In the genomic region with DNA sequence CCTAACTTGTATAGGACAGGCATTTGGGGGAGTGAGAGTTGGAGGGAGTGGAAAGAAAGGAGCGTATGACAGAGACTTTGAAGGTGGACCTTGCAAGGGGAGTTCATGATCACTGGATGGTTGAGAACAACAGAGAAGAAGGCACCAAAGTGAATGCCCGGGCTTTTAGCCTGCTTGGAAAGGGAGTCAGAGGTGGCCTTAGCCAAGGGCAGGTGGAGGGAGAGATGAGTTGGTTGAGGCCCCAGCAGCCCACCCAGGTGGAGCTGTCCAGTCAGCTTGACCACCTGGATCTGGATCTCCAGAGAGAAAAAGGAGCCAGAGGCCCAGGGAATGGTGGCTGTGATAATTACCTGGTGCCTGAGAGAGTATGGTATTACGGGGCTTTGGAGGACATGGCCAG, we compare ENCODE assay signal across 18 cellular contexts.
DNase-seq lines count a peak whose midpoint lies in the region; ATAC-seq and TF ChIP-seq lines count a peak whose summit lies in the region.
"Had no signal": no experiment of that assay in that cellular context is flagged by ENCODE, and none has a peak within 500 bp of the region (broad histone marks: within the 10 kb centered on the region; RNA-seq: fewer than 3 reads in every experiment).

No MANE protein-coding gene starts in this region.

- DNase-seq in T-helper 2 cell treated with Interferon-gamma antibody and Interleukin-4, amounts not matched to agents 5 μg/mL and 100 μg/mL, for 36 hours (ENCODE audit: low spot score): no peak
- DNase-seq in T-helper 2 cell (no peak), T-cell (no peak), esophagus muscularis mucosa (ENCODE audit: extremely low spot score) (peak; percentile 53), hippocampal formation (lab: John Stamatoyannopoulos, UW) (no peak)
- no peak for DNase-seq in CD4-positive, CD25-positive, alpha-beta regulatory T cell
- DNase-seq: 8988T, BE2C, DMS 273 treated with DMSO at 0.1 percent for 48 hours, GOT3, NCI-H1048, NCI-H1436 treated with DMSO at 0.1 percent for 48 hours, NCI-H2029 treated with DMSO at 0.1 percent for 48 hours, NCI-H2171 treated with DMSO at 0.1 percent for 48 hours, NCI-H510A, NCI-H82 had no signal

- peaks cover 72% of the 10 kb centered on the region for H3K36me3 ChIP-seq in CD4-positive, CD25-positive, alpha-beta regulatory T cell (ENCODE audit: control insufficient read depth, insufficient read depth, low read length)
- H3K36me3 ChIP-seq in esophagus muscularis mucosa: peaks cover 9 to 60% (median 52%) of the 10 kb centered on the region in 4 donors
- H3K36me3 ChIP-seq: BE2C had no signal

- no peaks in the 10 kb centered on the region for H3K27me3 ChIP-seq in CD4-positive, CD25-positive, alpha-beta regulatory T cell (ENCODE audit: control insufficient read depth, insufficient read depth, low read length)
- H3K27me3 ChIP-seq in esophagus muscularis mucosa: no peaks in the 10 kb centered on the region
- H3K27me3 ChIP-seq: BE2C had no signal

- H3K27ac ChIP-seq in CD4-positive, CD25-positive, alpha-beta regulatory T cell (ENCODE audit: insufficient read depth, low read length, poor library complexity, severe bottlenecking): no peak overlapping the region
- H3K27ac ChIP-seq in esophagus muscularis mucosa (replicated peaks in 1 of 4): no peak overlapping the region

- POLR2A ChIA-PET in T-cell (lab: Charles Lee): no interaction called here

- H3K4me3 ChIP-seq in CD4-positive, CD25-positive, alpha-beta regulatory T cell (ENCODE audit: low read depth, low read length): no peak overlapping the region
- no peak overlapping the region for H3K4me3 ChIP-seq in esophagus muscularis mucosa

- no peak for TF ChIP-seq POLR2A in esophagus muscularis mucosa (IDR thresholded peaks at IDR 0.05; ENCODE audit: low read depth)

- no peak overlapping the region for H3K4me3 Mint-ChIP-seq in T-helper 2 cell treated with Interferon-gamma antibody and Interleukin-4, amounts not matched to agents 5 μg/mL and 100 μg/mL, for 36 hours
- no peak overlapping the region for H3K4me3 Mint-ChIP-seq in CD4-positive, CD25-positive, alpha-beta regulatory T cell
- no peak overlapping the region for H3K4me3 Mint-ChIP-seq in T-cell

- no peaks in the 10 kb centered on the region for H3K9me3 ChIP-seq in CD4-positive, CD25-positive, alpha-beta regulatory T cell (ENCODE audit: control insufficient read depth in 2 of 2, low read length in 2 of 2)
- H3K9me3 ChIP-seq in esophagus muscularis mucosa: no peaks in the 10 kb centered on the region
- H3K9me3 ChIP-seq: BE2C had no signal

- no peak for TF ChIP-seq CTCF in esophagus muscularis mucosa (IDR thresholded peaks at IDR 0.05)

- H3K4me1 Mint-ChIP-seq in T-helper 2 cell treated with Interferon-gamma antibody and Interleukin-4, amounts not matched to agents 5 μg/mL and 100 μg/mL, for 36 hours (ENCODE audit: low read depth): peaks cover 6% of the 10 kb centered on the region
- peaks cover 0 to 4% (median 2%) of the 10 kb centered on the region in 4 donors for H3K4me1 Mint-ChIP-seq in CD4-positive, CD25-positive, alpha-beta regulatory T cell
- peaks cover 0 to 5% (median 3%) of the 10 kb centered on the region in 3 donors for H3K4me1 Mint-ChIP-seq in T-cell

- 97% methylated on average over 3 of the region's 3 CpGs for WGBS in esophagus muscularis mucosa

- intact Hi-C loops in esophagus muscularis mucosa (cut with DNase I): no loop called here

- H3K27me3 Mint-ChIP-seq in T-helper 2 cell treated with Interferon-gamma antibody and Interleukin-4, amounts not matched to agents 5 μg/mL and 100 μg/mL, for 36 hours (ENCODE audit: low read depth): no peaks in the 10 kb centered on the region
- no peaks in the 10 kb centered on the region for H3K27me3 Mint-ChIP-seq in CD4-positive, CD25-positive, alpha-beta regulatory T cell
- no peaks in the 10 kb centered on the region for H3K27me3 Mint-ChIP-seq in T-cell

- CTCF ChIA-PET in T-cell (lab: Charles Lee): no interaction called here

- no peaks in the 10 kb centered on the region for H3K4me1 ChIP-seq in CD4-positive, CD25-positive, alpha-beta regulatory T cell (ENCODE audit: control insufficient read depth, insufficient read depth, low read length, poor library complexity, severe bottlenecking)
- peaks cover 0 to 5% (median 0%) of the 10 kb centered on the region in 4 donors for H3K4me1 ChIP-seq in esophagus muscularis mucosa
- H3K4me1 ChIP-seq: BE2C had no signal

- TF ChIP-seq EP300 in esophagus muscularis mucosa (IDR thresholded peaks at IDR 0.05): no peak

- peak overlapping the region; percentile 2 for H3K27ac Mint-ChIP-seq in T-helper 2 cell treated with Interferon-gamma antibody and Interleukin-4, amounts not matched to agents 5 μg/mL and 100 μg/mL, for 36 hours
- peak overlapping the region in 2 of 3 donors; percentile 36 to 48 for H3K27ac Mint-ChIP-seq in CD4-positive, CD25-positive, alpha-beta regulatory T cell
- peak overlapping the region; percentile 24 to 78 for H3K27ac Mint-ChIP-seq in T-cell

- peaks cover 56% of the 10 kb centered on the region for H3K36me3 Mint-ChIP-seq in T-helper 2 cell treated with Interferon-gamma antibody and Interleukin-4, amounts not matched to agents 5 μg/mL and 100 μg/mL, for 36 hours (ENCODE audit: low read depth)
- peaks cover 38% of the 10 kb centered on the region for H3K36me3 Mint-ChIP-seq in CD4-positive, CD25-positive, alpha-beta regulatory T cell
- peaks cover 52% of the 10 kb centered on the region for H3K36me3 Mint-ChIP-seq in T-cell

- no peaks in the 10 kb centered on the region for H3K9me3 Mint-ChIP-seq in T-helper 2 cell treated with Interferon-gamma antibody and Interleukin-4, amounts not matched to agents 5 μg/mL and 100 μg/mL, for 36 hours
- H3K9me3 Mint-ChIP-seq in CD4-positive, CD25-positive, alpha-beta regulatory T cell: no peaks in the 10 kb centered on the region
- no peaks in the 10 kb centered on the region for H3K9me3 Mint-ChIP-seq in T-cell

- no peak for ATAC-seq in CD4-positive, CD25-positive, alpha-beta regulatory T cell (ENCODE audit: low read depth in 2 of 2)
- ATAC-seq in T-cell (replicated peaks in 1 of 4): no peak
- no peak for ATAC-seq in HG02571 (IDR thresholded peaks at IDR 0.05; ENCODE audit: unreplicated experiment)
- no peak for ATAC-seq in HG03108 (IDR thresholded peaks at IDR 0.05; ENCODE audit: unreplicated experiment)
